ENCODE assay signal across 26 cellular contexts in the genomic region with DNA sequence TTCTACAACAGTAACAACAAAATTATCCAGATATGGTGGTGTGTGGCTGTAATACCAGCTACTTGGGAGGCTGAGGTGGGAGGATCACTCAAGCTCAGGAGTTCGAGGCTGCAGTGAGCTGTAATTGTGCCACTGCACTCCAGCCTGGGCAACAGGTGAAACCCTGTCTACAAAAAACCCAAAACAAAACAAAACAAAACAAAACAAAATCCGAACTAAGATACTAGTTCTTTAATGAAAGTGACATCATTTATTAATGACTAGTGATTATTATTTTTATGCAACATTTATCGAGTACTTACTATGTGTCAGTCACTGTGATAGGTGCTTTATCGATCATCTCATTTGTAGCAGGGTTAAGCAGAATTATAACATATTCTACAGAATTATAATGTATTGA.
"Had no signal": no experiment of that assay in that cellular context is flagged by ENCODE, and none has a peak within 500 bp of the region (broad histone marks: within the 10 kb centered on the region; RNA-seq: fewer than 3 reads in every experiment).

No MANE protein-coding gene starts in this region.

- H3K27ac ChIP-seq: stomach, suprapubic skin, testis, thoracic aorta, thyroid gland, tibial artery, tibial nerve, transverse colon, upper lobe of left lung, upper lobe of right lung, uterus, vagina had no signal

- H3K36me3 ChIP-seq: stomach, suprapubic skin, thoracic aorta, thyroid gland, tibial artery, tibial nerve, transverse colon, upper lobe of left lung, upper lobe of right lung, uterus, vagina had no signal

- DNase-seq: stimulated activated CD4-positive, alpha-beta T cell treated with anti-CD3 and anti-CD28 coated beads, Interleukin-2, amount 100 ng/mL, for 48 hours; stimulated activated CD4-positive, alpha-beta T cell treated with anti-CD3 and anti-CD28 coated beads, Interleukin-4, amount 100 ng/mL, for 1 hour; stimulated activated CD4-positive, alpha-beta T cell treated with anti-CD3 and anti-CD28 coated beads, Interleukin-4, amount 100 ng/mL, for 24 hours; stimulated activated CD4-positive, alpha-beta T cell treated with anti-CD3 and anti-CD28 coated beads, Interleukin-4, amount 100 ng/mL, for 4 hours; stimulated activated CD8-positive, alpha-beta memory T cell treated with anti-CD3 and anti-CD28 coated beads, Interleukin-4, amount 100 ng/mL, for 48 hours; stimulated activated naive B cell treated with anti-CD40 and anti-IgM and Interleukin-4, amounts not matched to agents 10 μg/mL and 1 μg/mL and 100 μg/mL, for 72 hours; stimulated activated naive CD4-positive, alpha-beta T cell; stimulated activated naive CD4-positive, alpha-beta T cell treated with Interleukin-2 at 50 U/mL for 16 hours; stimulated activated naive CD8-positive, alpha-beta T cell treated with anti-CD3 and anti-CD28 coated beads, Interleukin-15, amount 100 ng/mL, for 72 hours; stimulated activated naive CD8-positive, alpha-beta T cell treated with anti-CD3 and anti-CD28 coated beads, Interleukin-15, Interleukin-2, amounts not matched to agents 100 U/mL and 50 U/mL, for 24 hours; stomach; substantia nigra; testis; thyroid gland; tibial artery; transverse colon; trophoblast cell; upper lobe of left lung; upper lobe of right lung; uterus had no signal

- ATAC-seq: stimulated activated effector memory CD8-positive, alpha-beta T cell treated with anti-CD3 and anti-CD28 coated beads, Interleukin-12 subunit alpha, Interleukin-12 subunit beta, amount 100 ng/mL, for 72 hours; stimulated activated memory B cell treated with anti-CD40 and anti-IgM and Interleukin-4, amounts not matched to agents 10 μg/mL and 1 μg/mL and 100 μg/mL, for 72 hours; stimulated activated naive B cell treated with anti-CD40 and anti-IgM and Interleukin-4, amounts not matched to agents 10 μg/mL and 1 μg/mL and 100 μg/mL, for 72 hours; stimulated activated naive CD8-positive, alpha-beta T cell treated with anti-CD3 and anti-CD28 coated beads, Interleukin-15, amount 100 ng/mL, for 72 hours; stimulated activated naive CD8-positive, alpha-beta T cell treated with anti-CD3 and anti-CD28 coated beads, Interleukin-15, Interleukin-2, amounts not matched to agents 100 U/mL and 50 U/mL, for 24 hours; upper lobe of right lung had no signal

- H3K4me3 ChIP-seq: stomach, suprapubic skin, testis, thoracic aorta, thyroid gland, tibial artery, tibial nerve, transverse colon, upper lobe of left lung, upper lobe of right lung, uterus, vagina had no signal

- H3K4me1 ChIP-seq: stomach, testis, tibial artery, tibial nerve, transverse colon, upper lobe of left lung, upper lobe of right lung, uterus, vagina had no signal

- H3K27me3 ChIP-seq: stomach, suprapubic skin, testis, thyroid gland, tibial artery, tibial nerve, transverse colon, upper lobe of left lung, upper lobe of right lung, uterus, vagina had no signal

- H3K9me3 ChIP-seq: stomach, suprapubic skin, testis, thoracic aorta, thyroid gland, tibial artery, tibial nerve, transverse colon, upper lobe of left lung, upper lobe of right lung, uterus, vagina had no signal
